Comparison of ENCODE assay signal across 8 cellular contexts in the genomic region with DNA sequence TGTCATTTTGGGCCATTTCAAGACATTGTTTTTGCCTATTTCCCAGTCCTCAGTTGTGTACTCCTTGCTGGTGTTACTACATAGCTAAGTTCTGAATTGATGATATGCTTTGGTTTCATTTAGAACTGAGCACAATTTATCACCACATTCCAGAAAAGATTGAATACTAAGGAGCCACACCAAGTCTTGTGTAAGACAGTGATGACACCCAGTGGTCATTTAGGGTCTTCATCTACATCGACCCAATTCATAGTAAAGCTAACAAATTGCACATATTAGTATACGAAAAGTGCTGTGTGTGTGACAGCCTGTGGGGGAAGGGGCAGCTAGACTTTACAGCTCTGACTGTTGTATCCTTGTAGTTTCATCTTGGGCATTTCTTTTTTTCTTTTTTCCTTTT. TPM values are rescaled to one million over a fixed set of nuclear protein-coding genes. Genes with fewer than 3 reads are reported as not detected.
DNase-seq lines count a peak whose midpoint lies in the region; ATAC-seq and TF ChIP-seq lines count a peak whose summit lies in the region.

No MANE protein-coding gene starts in this region.

- peaks cover 6% of the 10 kb centered on the region for H3K27me3 Mint-ChIP-seq in endothelial cell (ENCODE audit: unreplicated experiment)

- H3K27me3 ChIP-seq in tibial artery (peaks cover 0 to 33% of the 10 kb centered on the region in 2 donors), left lung (peaks cover 11 to 58% of the 10 kb centered on the region in 2 donors)
- peaks cover 1% of the 10 kb centered on the region for H3K27me3 ChIP-seq in effector memory CD4-positive, alpha-beta T cell (replicated peaks; ENCODE audit: control insufficient read depth, insufficient read depth, low read length, poor library complexity, severe bottlenecking)

- no peaks in the 10 kb centered on the region for H3K9me3 Mint-ChIP-seq in endothelial cell (ENCODE audit: unreplicated experiment)

- ATAC-seq in left lung, result no peak

- peak; percentile 36 for TF ChIP-seq CTCF in fibroblast of mammary gland (conservative IDR thresholded peaks at IDR 0.05; ENCODE audit: control insufficient read depth, insufficient read depth, low read depth, low read length)
- TF ChIP-seq CTCF in tibial artery (IDR thresholded peaks at IDR 0.05), result peak; percentile 29 to 35
- TF ChIP-seq CTCF in left lung (IDR thresholded peaks at IDR 0.05), result peak in 1 of 2 donors; percentile 30
- no peak for TF ChIP-seq CTCF in endothelial cell (IDR thresholded peaks at IDR 0.05; ENCODE audit: unreplicated experiment)

- peaks cover 4% of the 10 kb centered on the region for H3K4me1 Mint-ChIP-seq in endothelial cell (ENCODE audit: unreplicated experiment)

- no peak overlapping the region for H3K4me3 Mint-ChIP-seq in endothelial cell (ENCODE audit: unreplicated experiment)

- H3K27ac ChIP-seq in tibial artery (no peak overlapping the region), left lung (no peak overlapping the region)
- no peak overlapping the region for H3K27ac ChIP-seq in effector memory CD4-positive, alpha-beta T cell (ENCODE audit: insufficient read depth, low read length, poor library complexity, severe bottlenecking)

- no peak overlapping the region for H3K27ac Mint-ChIP-seq in endothelial cell (ENCODE audit: unreplicated experiment)

- no peak overlapping the region for H3K4me3 ChIP-seq in fibroblast of mammary gland (ENCODE audit: control insufficient read depth, low read depth, low read length)
- no peak overlapping the region for H3K4me3 ChIP-seq in tibial artery
- no peak overlapping the region for H3K4me3 ChIP-seq in left lung
- H3K4me3 ChIP-seq in effector memory CD4-positive, alpha-beta T cell (ENCODE audit: insufficient read depth, low read depth, low read length, poor library complexity, severe bottlenecking), result no peak overlapping the region

- no peaks in the 10 kb centered on the region for H3K36me3 ChIP-seq in tibial artery
- H3K36me3 ChIP-seq in left lung, result no peaks in the 10 kb centered on the region
- H3K36me3 ChIP-seq in effector memory CD4-positive, alpha-beta T cell (ENCODE audit: control insufficient read depth, insufficient read depth, low read length), result no peaks in the 10 kb centered on the region

- DNase-seq in NCI-H526 (lab: John Stamatoyannopoulos, UW) (peak; percentile 14 to 53), NCI-H526 treated with DMSO at 0.1 percent for 48 hours (lab: John Stamatoyannopoulos, UW) (no peak), NCI-H748 (lab: John Stamatoyannopoulos, UW; ENCODE audit: unreplicated experiment) (peak; percentile 58), fibroblast of mammary gland (ENCODE audit: low read depth) (peak; percentile 68), tibial artery (no peak), left lung (no peak), endothelial cell (ENCODE audit: low spot score) (no peak)
- DNase-seq in effector memory CD4-positive, alpha-beta T cell, result no peak

- intact Hi-C loops in tibial artery (cut with DNase I; ENCODE audit: low total_unique reads), result no loop called here
- intact Hi-C loops in left lung (cut with DNase I), result loop anchor here in 1 of 2 donors (10.0 kb wide), 1 partner anchor 539 kb away; no protein-coding TSS in a partner anchor

- no peaks in the 10 kb centered on the region for H3K4me1 ChIP-seq in tibial artery
- no peaks in the 10 kb centered on the region for H3K4me1 ChIP-seq in left lung
- no peaks in the 10 kb centered on the region for H3K4me1 ChIP-seq in effector memory CD4-positive, alpha-beta T cell (ENCODE audit: control insufficient read depth, insufficient read depth, low read length, poor library complexity, severe bottlenecking)

- H3K9me3 ChIP-seq in tibial artery, result no peaks in the 10 kb centered on the region
- H3K9me3 ChIP-seq in left lung, result no peaks in the 10 kb centered on the region
- no peaks in the 10 kb centered on the region for H3K9me3 ChIP-seq in effector memory CD4-positive, alpha-beta T cell (ENCODE audit: control insufficient read depth, low read length)

- H3K36me3 Mint-ChIP-seq in endothelial cell (ENCODE audit: low read depth, unreplicated experiment), result no peaks in the 10 kb centered on the region

RNA-seq across cellular contexts. Expression of a gene that starts 10.9 kb away (rescaled TPM):
- total RNA-seq in left lung (not detected), endothelial cell (ENCODE audit: unreplicated experiment) (0.28 TPM)

RNA-seq across cellular contexts. Expression of a gene that starts 28.3 kb away (rescaled TPM):
- total RNA-seq in left lung (not detected), endothelial cell (ENCODE audit: unreplicated experiment) (0.87 TPM)

Comparison
In these comparisons a context has a peak if more than half of its experiments do, and no peak if none do; other contexts are left out.
1. DNase-seq: peak in NCI-H526 (2 of 2), NCI-H748 (single experiment) and fibroblast of mammary gland (single experiment); none in NCI-H526 treated with DMSO at 0.1 percent for 48 hours (single experiment), tibial artery (0 of 2), left lung (0 of 2), effector memory CD4-positive, alpha-beta T cell (0 of 3) and endothelial cell (single experiment).